1 cellular context compared by ENCODE assay signal in the genomic region with DNA sequence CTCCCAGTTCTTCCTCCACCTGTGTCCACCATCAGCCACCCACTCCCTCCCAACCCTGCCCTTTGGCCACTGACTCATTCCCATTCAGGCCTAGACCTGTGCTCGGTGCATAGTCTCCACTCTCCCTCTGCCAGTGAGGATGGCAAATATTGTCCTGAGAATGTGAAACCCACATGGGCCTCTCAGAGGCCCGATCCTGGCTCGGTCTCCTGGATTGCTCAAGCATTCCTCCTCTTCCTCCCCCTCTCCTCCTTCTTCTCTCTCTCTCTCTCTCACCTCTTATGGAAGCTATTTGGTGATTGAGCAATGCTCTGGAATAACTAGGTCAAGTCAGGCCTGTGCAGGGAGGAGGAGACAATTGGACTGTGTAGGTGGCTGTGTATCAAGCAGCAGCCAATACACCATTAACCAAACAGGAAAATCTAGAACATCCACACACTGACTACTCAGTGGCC.
TF ChIP-seq lines count a peak whose summit lies in the region.

No MANE protein-coding gene starts in this region.

TF ChIP-seq in HepG2, 621 proteins besides CTCF, POLR2A, EP300 and RAD21 (continued from another document):
- TF ChIP-seq, protein P1, sequence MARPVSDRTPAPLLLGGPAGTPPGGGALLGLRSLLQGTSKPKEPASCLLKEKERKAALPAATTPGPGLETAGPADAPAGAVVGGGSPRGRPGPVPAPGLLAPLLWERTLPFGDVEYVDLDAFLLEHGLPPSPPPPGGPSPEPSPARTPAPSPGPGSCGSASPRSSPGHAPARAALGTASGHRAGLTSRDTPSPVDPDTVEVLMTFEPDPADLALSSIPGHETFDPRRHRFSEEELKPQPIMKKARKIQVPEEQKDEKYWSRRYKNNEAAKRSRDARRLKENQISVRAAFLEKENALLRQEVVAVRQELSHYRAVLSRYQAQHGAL (CRISPR knock-in tag; IDR thresholded peaks at IDR 0.05; ENCODE audit: not compliant biosample characterization): no peak
- TF ChIP-seq, protein P2, sequence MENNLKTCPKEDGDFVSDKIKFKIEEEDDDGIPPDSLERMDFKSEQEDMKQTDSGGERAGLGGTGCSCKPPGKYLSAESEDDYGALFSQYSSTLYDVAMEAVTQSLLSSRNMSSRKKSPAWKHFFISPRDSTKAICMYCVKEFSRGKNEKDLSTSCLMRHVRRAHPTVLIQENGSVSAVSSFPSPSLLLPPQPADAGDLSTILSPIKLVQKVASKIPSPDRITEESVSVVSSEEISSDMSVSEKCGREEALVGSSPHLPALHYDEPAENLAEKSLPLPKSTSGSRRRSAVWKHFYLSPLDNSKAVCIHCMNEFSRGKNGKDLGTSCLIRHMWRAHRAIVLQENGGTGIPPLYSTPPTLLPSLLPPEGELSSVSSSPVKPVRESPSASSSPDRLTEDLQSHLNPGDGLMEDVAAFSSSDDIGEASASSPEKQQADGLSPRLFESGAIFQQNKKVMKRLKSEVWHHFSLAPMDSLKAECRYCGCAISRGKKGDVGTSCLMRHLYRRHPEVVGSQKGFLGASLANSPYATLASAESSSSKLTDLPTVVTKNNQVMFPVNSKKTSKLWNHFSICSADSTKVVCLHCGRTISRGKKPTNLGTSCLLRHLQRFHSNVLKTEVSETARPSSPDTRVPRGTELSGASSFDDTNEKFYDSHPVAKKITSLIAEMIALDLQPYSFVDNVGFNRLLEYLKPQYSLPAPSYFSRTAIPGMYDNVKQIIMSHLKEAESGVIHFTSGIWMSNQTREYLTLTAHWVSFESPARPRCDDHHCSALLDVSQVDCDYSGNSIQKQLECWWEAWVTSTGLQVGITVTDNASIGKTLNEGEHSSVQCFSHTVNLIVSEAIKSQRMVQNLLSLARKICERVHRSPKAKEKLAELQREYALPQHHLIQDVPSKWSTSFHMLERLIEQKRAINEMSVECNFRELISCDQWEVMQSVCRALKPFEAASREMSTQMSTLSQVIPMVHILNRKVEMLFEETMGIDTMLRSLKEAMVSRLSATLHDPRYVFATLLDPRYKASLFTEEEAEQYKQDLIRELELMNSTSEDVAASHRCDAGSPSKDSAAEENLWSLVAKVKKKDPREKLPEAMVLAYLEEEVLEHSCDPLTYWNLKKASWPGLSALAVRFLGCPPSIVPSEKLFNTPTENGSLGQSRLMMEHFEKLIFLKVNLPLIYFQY (CRISPR knock-in tag; IDR thresholded peaks at IDR 0.05; ENCODE audit: borderline replicate concordance): peak; percentile 37; the same call in 1 of the 2 replicates
- TF ChIP-seq ZMYM4 (CRISPR knock-in tag; IDR thresholded peaks at IDR 0.05) (peak; percentile 21; the same call in 1 of the 2 replicates), POGZ (CRISPR knock-in tag; IDR thresholded peaks at IDR 0.05) (no peak), DNMT3B (CRISPR knock-in tag; conservative IDR thresholded peaks at IDR 0.05) (peak; percentile 68; the same call in 1 of the 2 replicates), FOXP1 (IDR thresholded peaks at IDR 0.05) (no peak), FOXP1 (CRISPR knock-in tag; IDR thresholded peaks at IDR 0.05) (peak; percentile 25; the same call in 1 of the 2 replicates), SAFB2 (CRISPR knock-in tag; IDR thresholded peaks at IDR 0.05; ENCODE audit: borderline replicate concordance, low read depth) (no peak)
- TF ChIP-seq, protein P3, sequence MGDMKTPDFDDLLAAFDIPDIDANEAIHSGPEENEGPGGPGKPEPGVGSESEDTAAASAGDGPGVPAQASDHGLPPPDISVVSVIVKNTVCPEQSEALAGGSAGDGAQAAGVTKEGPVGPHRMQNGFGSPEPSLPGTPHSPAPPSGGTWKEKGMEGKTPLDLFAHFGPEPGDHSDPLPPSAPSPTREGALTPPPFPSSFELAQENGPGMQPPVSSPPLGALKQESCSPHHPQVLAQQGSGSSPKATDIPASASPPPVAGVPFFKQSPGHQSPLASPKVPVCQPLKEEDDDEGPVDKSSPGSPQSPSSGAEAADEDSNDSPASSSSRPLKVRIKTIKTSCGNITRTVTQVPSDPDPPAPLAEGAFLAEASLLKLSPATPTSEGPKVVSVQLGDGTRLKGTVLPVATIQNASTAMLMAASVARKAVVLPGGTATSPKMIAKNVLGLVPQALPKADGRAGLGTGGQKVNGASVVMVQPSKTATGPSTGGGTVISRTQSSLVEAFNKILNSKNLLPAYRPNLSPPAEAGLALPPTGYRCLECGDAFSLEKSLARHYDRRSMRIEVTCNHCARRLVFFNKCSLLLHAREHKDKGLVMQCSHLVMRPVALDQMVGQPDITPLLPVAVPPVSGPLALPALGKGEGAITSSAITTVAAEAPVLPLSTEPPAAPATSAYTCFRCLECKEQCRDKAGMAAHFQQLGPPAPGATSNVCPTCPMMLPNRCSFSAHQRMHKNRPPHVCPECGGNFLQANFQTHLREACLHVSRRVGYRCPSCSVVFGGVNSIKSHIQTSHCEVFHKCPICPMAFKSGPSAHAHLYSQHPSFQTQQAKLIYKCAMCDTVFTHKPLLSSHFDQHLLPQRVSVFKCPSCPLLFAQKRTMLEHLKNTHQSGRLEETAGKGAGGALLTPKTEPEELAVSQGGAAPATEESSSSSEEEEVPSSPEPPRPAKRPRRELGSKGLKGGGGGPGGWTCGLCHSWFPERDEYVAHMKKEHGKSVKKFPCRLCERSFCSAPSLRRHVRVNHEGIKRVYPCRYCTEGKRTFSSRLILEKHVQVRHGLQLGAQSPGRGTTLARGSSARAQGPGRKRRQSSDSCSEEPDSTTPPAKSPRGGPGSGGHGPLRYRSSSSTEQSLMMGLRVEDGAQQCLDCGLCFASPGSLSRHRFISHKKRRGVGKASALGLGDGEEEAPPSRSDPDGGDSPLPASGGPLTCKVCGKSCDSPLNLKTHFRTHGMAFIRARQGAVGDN (CRISPR knock-in tag; IDR thresholded peaks at IDR 0.05): peak; percentile 27; the same call in 1 of the 2 replicates
- TF ChIP-seq, protein P4, sequence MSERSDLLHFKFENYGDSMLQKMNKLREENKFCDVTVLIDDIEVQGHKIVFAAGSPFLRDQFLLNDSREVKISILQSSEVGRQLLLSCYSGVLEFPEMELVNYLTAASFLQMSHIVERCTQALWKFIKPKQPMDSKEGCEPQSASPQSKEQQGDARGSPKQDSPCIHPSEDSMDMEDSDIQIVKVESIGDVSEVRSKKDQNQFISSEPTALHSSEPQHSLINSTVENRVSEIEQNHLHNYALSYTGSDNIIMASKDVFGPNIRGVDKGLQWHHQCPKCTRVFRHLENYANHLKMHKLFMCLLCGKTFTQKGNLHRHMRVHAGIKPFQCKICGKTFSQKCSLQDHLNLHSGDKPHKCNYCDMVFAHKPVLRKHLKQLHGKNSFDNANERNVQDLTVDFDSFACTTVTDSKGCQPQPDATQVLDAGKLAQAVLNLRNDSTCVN (CRISPR knock-in tag; IDR thresholded peaks at IDR 0.05; ENCODE audit: borderline replicate concordance): peak; percentile 19; the same call in 1 of the 2 replicates
- TF ChIP-seq, protein P5, sequence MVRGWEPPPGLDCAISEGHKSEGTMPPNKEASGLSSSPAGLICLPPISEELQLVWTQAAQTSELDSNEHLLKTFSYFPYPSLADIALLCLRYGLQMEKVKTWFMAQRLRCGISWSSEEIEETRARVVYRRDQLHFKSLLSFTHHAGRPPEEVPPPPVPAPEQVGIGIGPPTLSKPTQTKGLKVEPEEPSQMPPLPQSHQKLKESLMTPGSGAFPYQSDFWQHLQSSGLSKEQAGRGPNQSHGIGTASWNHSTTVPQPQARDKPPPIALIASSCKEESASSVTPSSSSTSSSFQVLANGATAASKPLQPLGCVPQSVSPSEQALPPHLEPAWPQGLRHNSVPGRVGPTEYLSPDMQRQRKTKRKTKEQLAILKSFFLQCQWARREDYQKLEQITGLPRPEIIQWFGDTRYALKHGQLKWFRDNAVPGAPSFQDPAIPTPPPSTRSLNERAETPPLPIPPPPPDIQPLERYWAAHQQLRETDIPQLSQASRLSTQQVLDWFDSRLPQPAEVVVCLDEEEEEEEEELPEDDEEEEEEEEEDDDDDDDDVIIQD (CRISPR knock-in tag; IDR thresholded peaks at IDR 0.05; ENCODE audit: low read depth): no peak
TF ChIP-seq in HepG2: peak in this region for 71.
